In genomic region chr14:91835197-91835919, GRCh38 we compare ENCODE assay signal across 8 cellular contexts. TPM values are rescaled to one million over a fixed set of nuclear protein-coding genes. Genes with fewer than 3 reads are reported as not detected.
A peak's percentile ranks its signal among the peaks of the same experiment; 100 is the strongest.
DNase-seq lines count a peak whose midpoint lies in the region; TF ChIP-seq lines count a peak whose summit lies in the region.

No MANE protein-coding gene starts in this region.

- no peak for TF ChIP-seq EP300 in neural cell (conservative IDR thresholded peaks at IDR 0.05; ENCODE audit: poor library complexity, severe bottlenecking)

- H3K27ac ChIP-seq in HUES6 (ENCODE audit: low read depth, low read length) = no peak overlapping the region
- H3K27ac ChIP-seq in dorsolateral prefrontal cortex = peak overlapping the region in 1 of 59 donors; percentile 43
- no peak overlapping the region for H3K27ac ChIP-seq in neural cell (ENCODE audit: low read length)

- no peaks in the 10 kb centered on the region for H3K79me2 ChIP-seq in neural cell (replicated peaks; ENCODE audit: insufficient read depth, low read length)

- TF ChIP-seq RAD21 in neural cell (conservative IDR thresholded peaks at IDR 0.05) = no peak

- H3K9me3 Mint-ChIP-seq in activated T-cell treated with anti-CD3 and anti-CD28 coated beads, Interleukin-2, amount 50 U/mL, for 24 hours = no peaks in the 10 kb centered on the region

- no peak overlapping the region for H3K4me2 ChIP-seq in neural cell (ENCODE audit: low read length)

- DNase-seq in activated T-cell treated with anti-CD3 and anti-CD28 coated beads, Interleukin-2, amount 50 U/mL, for 24 hours = no peak
- no peak for DNase-seq in activated T-cell treated with anti-CD3 and anti-CD28 coated beads, Interleukin-2, amount 50 U/mL, for 48 hours
- DNase-seq in dorsolateral prefrontal cortex (no peak), NCI-H1048 (lab: John Stamatoyannopoulos, UW) (no peak), SIG-M5 (lab: John Stamatoyannopoulos, UW) (no peak), NCI-H774 (lab: John Stamatoyannopoulos, UW) (no peak)

- H2AFZ ChIP-seq in neural cell (ENCODE audit: low read depth, low read length) = no peak overlapping the region

- H4K20me1 ChIP-seq in neural cell (ENCODE audit: insufficient read depth) = no peaks in the 10 kb centered on the region

- no peaks in the 10 kb centered on the region for H3K9me2 ChIP-seq in neural cell (ENCODE audit: insufficient read depth, low read length)

- H3K4me1 Mint-ChIP-seq in activated T-cell treated with anti-CD3 and anti-CD28 coated beads, Interleukin-2, amount 50 U/mL, for 24 hours (ENCODE audit: low read depth) = peaks cover 74% of the 10 kb centered on the region

- H3K27me3 Mint-ChIP-seq in activated T-cell treated with anti-CD3 and anti-CD28 coated beads, Interleukin-2, amount 50 U/mL, for 24 hours = no peaks in the 10 kb centered on the region

- H3K9ac ChIP-seq in HUES6 (ENCODE audit: low read length) (no peak overlapping the region), neural cell (ENCODE audit: low read length) (no peak overlapping the region)

- H3K36me3 ChIP-seq in HUES6 (ENCODE audit: control insufficient read depth, insufficient read depth, low read length) (no peaks in the 10 kb centered on the region), neural cell (ENCODE audit: insufficient read depth, low read length) (no peaks in the 10 kb centered on the region)

- peaks cover 18% of the 10 kb centered on the region for H3K4me1 ChIP-seq in HUES6 (ENCODE audit: control insufficient read depth, insufficient read depth, low read length)

- peaks cover 4% of the 10 kb centered on the region for H3K36me3 Mint-ChIP-seq in activated T-cell treated with anti-CD3 and anti-CD28 coated beads, Interleukin-2, amount 50 U/mL, for 24 hours (ENCODE audit: low read depth)

- peak overlapping the region; percentile 84 for H3K4me3 ChIP-seq in HUES6 (ENCODE audit: low read depth, low read length)
- H3K4me3 ChIP-seq in dorsolateral prefrontal cortex = peak overlapping the region in 47 of 59 donors; percentile 23 to 70 (median 55)
- peak overlapping the region; percentile 67 for H3K4me3 ChIP-seq in neural cell (ENCODE audit: low read length)

- H3F3A ChIP-seq in neural cell (ENCODE audit: insufficient read depth, low read length, poor library complexity, severe bottlenecking) = no peaks in the 10 kb centered on the region

- H3K9me3 ChIP-seq in HUES6 (ENCODE audit: control insufficient read depth, insufficient read depth, low read depth, low read length) = no peaks in the 10 kb centered on the region
- no peaks in the 10 kb centered on the region for H3K9me3 ChIP-seq in neural cell (ENCODE audit: low read length)

- no peak overlapping the region for H3K27ac Mint-ChIP-seq in activated T-cell treated with anti-CD3 and anti-CD28 coated beads, Interleukin-2, amount 50 U/mL, for 24 hours

- no peak for TF ChIP-seq CTCF in dorsolateral prefrontal cortex (IDR thresholded peaks at IDR 0.05 in 54 of 56, conservative IDR thresholded peaks at IDR 0.05 in 2 of 56; ENCODE audit: low read depth in 1 of 56, partially characterized antibody in 56 of 56)
- TF ChIP-seq CTCF in neural cell (IDR thresholded peaks at IDR 0.05; ENCODE audit: poor library complexity, severe bottlenecking) = no peak

- peak overlapping the region; percentile 91 for H3K4me3 Mint-ChIP-seq in activated T-cell treated with anti-CD3 and anti-CD28 coated beads, Interleukin-2, amount 50 U/mL, for 24 hours

- peaks cover 35% of the 10 kb centered on the region for H3K27me3 ChIP-seq in HUES6 (ENCODE audit: control insufficient read depth, insufficient read depth, low read length)
- H3K27me3 ChIP-seq in dorsolateral prefrontal cortex = peaks cover 0 to 37% (median 16%) of the 10 kb centered on the region in 45 donors
- peaks cover 43% of the 10 kb centered on the region for H3K27me3 ChIP-seq in neural cell (ENCODE audit: insufficient read depth, low read depth, low read length)

- intact Hi-C loops in dorsolateral prefrontal cortex (cut with DNase I) = no loop called here

TF ChIP-seq in neural cell, 6 proteins besides CTCF, POLR2A, EP300 and RAD21:
- no peak for TF ChIP-seq TAF1 (IDR thresholded peaks at IDR 0.05; ENCODE audit: low read depth)
- TF ChIP-seq SMC3 (conservative IDR thresholded peaks at IDR 0.05; ENCODE audit: poor library complexity) = no peak
- TF ChIP-seq REST (IDR thresholded peaks at IDR 0.05; ENCODE audit: borderline replicate concordance) = no peak
- TF ChIP-seq MXI1 (conservative IDR thresholded peaks at IDR 0.05; ENCODE audit: poor library complexity, severe bottlenecking) = no peak
- TF ChIP-seq POLR2AphosphoS5 (IDR thresholded peaks at IDR 0.05) = no peak
- TF ChIP-seq EZH2 (IDR thresholded peaks at IDR 0.05; ENCODE audit: borderline replicate concordance, insufficient read depth, low read length, poor library complexity, severe bottlenecking) = no peak
TF ChIP-seq in neural cell: peak in this region for 0.

RNA-seq across cellular contexts. Expression of gene TC2N, which starts 32.0 kb away (rescaled TPM):
- total RNA-seq in dorsolateral prefrontal cortex = 10 to 100 TPM in 13 of 120 experiments, 1 to 10 TPM in 107; 1.5 to 14.6 (median 5.8) TPM
- 0.54 and 2.1 TPM in 2 replicates for polyA plus RNA-seq in neural cell
- polyA minus RNA-seq in neural cell = 0.73 and 1.6 TPM in 2 replicates
